Comparison of ENCODE assay signal across 19 cellular contexts in genomic region chr7:96786998-96787395, GRCh38.
A peak's percentile ranks its signal among the peaks of the same experiment; 100 is the strongest.
DNase-seq lines count a peak whose midpoint lies in the region; ATAC-seq and TF ChIP-seq lines count a peak whose summit lies in the region.
"Had no signal": no experiment of that assay in that cellular context is flagged by ENCODE, and none has a peak within 500 bp of the region (broad histone marks: within the 10 kb centered on the region; RNA-seq: fewer than 3 reads in every experiment).

No MANE protein-coding gene starts in this region.

- H3K36me3 Mint-ChIP-seq in GM23338 (ENCODE audit: low read depth) (no peaks in the 10 kb centered on the region), nephron (ENCODE audit: low read depth) (no peaks in the 10 kb centered on the region)

- intact Hi-C loops in spleen (cut with DNase I; ENCODE audit: low total_unique reads) = no loop called here

- no peak overlapping the region for H3K9ac ChIP-seq in NT2/D1 (ENCODE audit: insufficient read length, low read depth)
- H3K9ac ChIP-seq in iPS-18a (ENCODE audit: low read length) = no peak overlapping the region

- peaks cover 3% of the 10 kb centered on the region for H3K27me3 Mint-ChIP-seq in GM23338 (ENCODE audit: insufficient read depth, low read depth, poor library complexity)
- peaks cover 5% of the 10 kb centered on the region for H3K27me3 Mint-ChIP-seq in nephron (ENCODE audit: low read depth)
- H3K27me3 Mint-ChIP-seq: CD4-positive, alpha-beta T cell had no signal

- H3K4me1 Mint-ChIP-seq in GM23338 (peaks cover 31% of the 10 kb centered on the region), nephron (peaks cover 19% of the 10 kb centered on the region)

- no peak overlapping the region for H2AFZ ChIP-seq in GM23338

- no peak for TF ChIP-seq CTCF in GM23338 (conservative IDR thresholded peaks at IDR 0.05; ENCODE audit: low read depth in 2 of 2)
- TF ChIP-seq CTCF in nephron (IDR thresholded peaks at IDR 0.05; ENCODE audit: unreplicated experiment in 3 of 3) = no peak
- TF ChIP-seq CTCF in spleen (IDR thresholded peaks at IDR 0.05 in 8 of 11, conservative IDR thresholded peaks at IDR 0.05 in 3 of 11) = no peak

- H3K9me3 Mint-ChIP-seq in GM23338 (no peaks in the 10 kb centered on the region), nephron (no peaks in the 10 kb centered on the region)
- H3K9me3 Mint-ChIP-seq: CD4-positive, alpha-beta T cell had no signal

- peak overlapping the region; percentile 60 for H3K4me2 ChIP-seq in GM23338

- no peaks in the 10 kb centered on the region for H3K36me3 ChIP-seq in GM23338 (ENCODE audit: insufficient read depth)
- H3K36me3 ChIP-seq in NT2/D1 (ENCODE audit: insufficient read depth, insufficient read length, low read length) = no peaks in the 10 kb centered on the region
- H3K36me3 ChIP-seq in iPS-18a (ENCODE audit: control insufficient read depth, low read depth, low read length) = no peaks in the 10 kb centered on the region
- H3K36me3 ChIP-seq in spleen = no peaks in the 10 kb centered on the region
- H3K36me3 ChIP-seq: Peyer's patch had no signal

- no peaks in the 10 kb centered on the region for H3K27me3 ChIP-seq in GM23338 (ENCODE audit: insufficient read depth)
- H3K27me3 ChIP-seq in NT2/D1 (ENCODE audit: insufficient read depth, insufficient read length) = no peaks in the 10 kb centered on the region
- no peaks in the 10 kb centered on the region for H3K27me3 ChIP-seq in iPS-18a (ENCODE audit: control insufficient read depth, insufficient read depth, low read length)
- H3K27me3 ChIP-seq in spleen (replicated peaks in 1 of 7) = no peaks in the 10 kb centered on the region
- H3K27me3 ChIP-seq: Peyer's patch had no signal

- DNase-seq in GM23338 (ENCODE audit: low spot score) (peak; percentile 69), NT2/D1 (ENCODE audit: low read depth, low spot score) (peak; percentile 40), spleen (no peak), G401 (ENCODE audit: low spot score) (no peak), Ammon's horn (ENCODE audit: low spot score) (no peak)
- DNase-seq: Caco-2; CD4-positive, alpha-beta T cell; DMS153; GOT3; KG1; MV-4-11; NCI-H226; NCI-H524; Peyer's patch had no signal

- peak; percentile 90 for ATAC-seq in GM23338
- ATAC-seq in GM21717 (IDR thresholded peaks at IDR 0.05; ENCODE audit: unreplicated experiment) = no peak
- ATAC-seq: GM12878 had no signal

- no peak overlapping the region for H3K27ac ChIP-seq in GM23338 (ENCODE audit: low read depth)
- H3K27ac ChIP-seq in iPS-18a (ENCODE audit: low read length) = no peak overlapping the region
- no peak overlapping the region for H3K27ac ChIP-seq in spleen
- H3K27ac ChIP-seq: Peyer's patch, SK-N-MC had no signal

- in situ Hi-C loops in G401 (cut with HindIII; ENCODE audit: low sequenced_read_pairs) = no loop called here

- H3K4me3 ChIP-seq in GM23338 (0 out of 2 replicates have a peak overlapping the region, but pooled peaks have one; percentile 12), NT2/D1 (ENCODE audit: insufficient read length, low read depth) (no peak overlapping the region), iPS-18a (ENCODE audit: low read length) (peak overlapping the region; percentile 32), spleen (no peak overlapping the region)
- H3K4me3 ChIP-seq: GM12878, Peyer's patch, SK-N-MC had no signal

- no peaks in the 10 kb centered on the region for H3K79me2 ChIP-seq in GM23338 (replicated peaks; ENCODE audit: insufficient read depth)

- H3K9me3 ChIP-seq in NT2/D1 (ENCODE audit: insufficient read depth, low read length) (0 out of 2 replicates have a peak, but pooled peaks cover 8% of the 10 kb centered on the region), iPS-18a (ENCODE audit: control insufficient read depth, low read depth, low read length) (no peaks in the 10 kb centered on the region), spleen (no peaks in the 10 kb centered on the region)
- H3K9me3 ChIP-seq: Caco-2, Peyer's patch had no signal

- no peaks in the 10 kb centered on the region for H3K9me2 ChIP-seq in GM23338 (ENCODE audit: insufficient read depth)

- H3F3A ChIP-seq in GM23338 (replicated peaks; ENCODE audit: low read depth) = no peaks in the 10 kb centered on the region

- no peaks in the 10 kb centered on the region for H4K20me1 ChIP-seq in GM23338 (replicated peaks; ENCODE audit: insufficient read depth)

- no peak for TF ChIP-seq POLR2A in spleen (IDR thresholded peaks at IDR 0.05)

- H3K4me1 ChIP-seq in GM23338 (ENCODE audit: insufficient read depth) (peaks cover 16% of the 10 kb centered on the region), NT2/D1 (ENCODE audit: insufficient read depth, insufficient read length) (no peaks in the 10 kb centered on the region), iPS-18a (ENCODE audit: control insufficient read depth, low read depth, low read length) (peaks cover 36% of the 10 kb centered on the region), spleen (no peaks in the 10 kb centered on the region)
- H3K4me1 ChIP-seq: Caco-2, Peyer's patch had no signal

- H3K27ac Mint-ChIP-seq in GM23338 (peak overlapping the region; percentile 57; the same call in 1 of the 2 replicates), nephron (peak overlapping the region in 2 of 3 experiments; percentile 30 to 45)
- H3K27ac Mint-ChIP-seq: CD4-positive, alpha-beta T cell had no signal

- H3K4me3 Mint-ChIP-seq in GM23338 (peak overlapping the region; percentile 38; the same call in 2 of the 3 replicates), nephron (no peak overlapping the region)
- H3K4me3 Mint-ChIP-seq: CD4-positive, alpha-beta T cell had no signal

TF ChIP-seq in GM23338, 12 proteins besides CTCF, POLR2A, EP300 and RAD21:
- TF ChIP-seq, protein P1, sequence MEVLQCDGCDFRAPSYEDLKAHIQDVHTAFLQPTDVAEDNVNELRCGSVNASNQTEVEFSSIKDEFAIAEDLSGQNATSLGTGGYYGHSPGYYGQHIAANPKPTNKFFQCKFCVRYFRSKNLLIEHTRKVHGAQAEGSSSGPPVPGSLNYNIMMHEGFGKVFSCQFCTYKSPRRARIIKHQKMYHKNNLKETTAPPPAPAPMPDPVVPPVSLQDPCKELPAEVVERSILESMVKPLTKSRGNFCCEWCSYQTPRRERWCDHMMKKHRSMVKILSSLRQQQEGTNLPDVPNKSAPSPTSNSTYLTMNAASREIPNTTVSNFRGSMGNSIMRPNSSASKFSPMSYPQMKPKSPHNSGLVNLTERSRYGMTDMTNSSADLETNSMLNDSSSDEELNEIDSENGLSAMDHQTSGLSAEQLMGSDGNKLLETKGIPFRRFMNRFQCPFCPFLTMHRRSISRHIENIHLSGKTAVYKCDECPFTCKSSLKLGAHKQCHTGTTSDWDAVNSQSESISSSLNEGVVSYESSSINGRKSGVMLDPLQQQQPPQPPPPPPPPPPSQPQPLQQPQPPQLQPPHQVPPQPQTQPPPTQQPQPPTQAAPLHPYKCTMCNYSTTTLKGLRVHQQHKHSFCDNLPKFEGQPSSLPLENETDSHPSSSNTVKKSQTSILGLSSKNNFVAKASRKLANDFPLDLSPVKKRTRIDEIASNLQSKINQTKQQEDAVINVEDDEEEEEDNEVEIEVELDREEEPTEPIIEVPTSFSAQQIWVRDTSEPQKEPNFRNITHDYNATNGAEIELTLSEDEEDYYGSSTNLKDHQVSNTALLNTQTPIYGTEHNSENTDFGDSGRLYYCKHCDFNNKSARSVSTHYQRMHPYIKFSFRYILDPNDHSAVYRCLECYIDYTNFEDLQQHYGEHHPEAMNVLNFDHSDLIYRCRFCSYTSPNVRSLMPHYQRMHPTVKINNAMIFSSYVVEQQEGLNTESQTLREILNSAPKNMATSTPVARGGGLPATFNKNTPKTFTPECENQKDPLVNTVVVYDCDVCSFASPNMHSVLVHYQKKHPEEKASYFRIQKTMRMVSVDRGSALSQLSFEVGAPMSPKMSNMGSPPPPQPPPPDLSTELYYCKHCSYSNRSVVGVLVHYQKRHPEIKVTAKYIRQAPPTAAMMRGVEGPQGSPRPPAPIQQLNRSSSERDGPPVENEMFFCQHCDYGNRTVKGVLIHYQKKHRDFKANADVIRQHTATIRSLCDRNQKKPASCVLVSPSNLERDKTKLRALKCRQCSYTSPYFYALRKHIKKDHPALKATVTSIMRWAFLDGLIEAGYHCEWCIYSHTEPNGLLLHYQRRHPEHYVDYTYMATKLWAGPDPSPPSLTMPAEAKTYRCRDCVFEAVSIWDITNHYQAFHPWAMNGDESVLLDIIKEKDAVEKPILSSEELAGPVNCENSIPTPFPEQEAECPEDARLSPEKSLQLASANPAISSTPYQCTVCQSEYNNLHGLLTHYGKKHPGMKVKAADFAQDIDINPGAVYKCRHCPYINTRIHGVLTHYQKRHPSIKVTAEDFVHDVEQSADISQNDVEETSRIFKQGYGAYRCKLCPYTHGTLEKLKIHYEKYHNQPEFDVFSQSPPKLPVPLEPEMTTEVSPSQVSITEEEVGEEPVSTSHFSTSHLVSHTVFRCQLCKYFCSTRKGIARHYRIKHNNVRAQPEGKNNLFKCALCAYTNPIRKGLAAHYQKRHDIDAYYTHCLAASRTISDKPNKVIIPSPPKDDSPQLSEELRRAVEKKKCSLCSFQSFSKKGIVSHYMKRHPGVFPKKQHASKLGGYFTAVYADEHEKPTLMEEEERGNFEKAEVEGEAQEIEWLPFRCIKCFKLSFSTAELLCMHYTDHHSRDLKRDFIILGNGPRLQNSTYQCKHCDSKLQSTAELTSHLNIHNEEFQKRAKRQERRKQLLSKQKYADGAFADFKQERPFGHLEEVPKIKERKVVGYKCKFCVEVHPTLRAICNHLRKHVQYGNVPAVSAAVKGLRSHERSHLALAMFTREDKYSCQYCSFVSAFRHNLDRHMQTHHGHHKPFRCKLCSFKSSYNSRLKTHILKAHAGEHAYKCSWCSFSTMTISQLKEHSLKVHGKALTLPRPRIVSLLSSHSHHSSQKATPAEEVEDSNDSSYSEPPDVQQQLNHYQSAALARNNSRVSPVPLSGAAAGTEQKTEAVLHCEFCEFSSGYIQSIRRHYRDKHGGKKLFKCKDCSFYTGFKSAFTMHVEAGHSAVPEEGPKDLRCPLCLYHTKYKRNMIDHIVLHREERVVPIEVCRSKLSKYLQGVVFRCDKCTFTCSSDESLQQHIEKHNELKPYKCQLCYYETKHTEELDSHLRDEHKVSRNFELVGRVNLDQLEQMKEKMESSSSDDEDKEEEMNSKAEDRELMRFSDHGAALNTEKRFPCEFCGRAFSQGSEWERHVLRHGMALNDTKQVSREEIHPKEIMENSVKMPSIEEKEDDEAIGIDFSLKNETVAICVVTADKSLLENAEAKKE (CRISPR knock-in tag; IDR thresholded peaks at IDR 0.05) = peak; percentile 14; the same call in 1 of the 2 replicates
- TF ChIP-seq STAT1 (IDR thresholded peaks at IDR 0.05; ENCODE audit: unreplicated experiment) = no peak
TF ChIP-seq in GM23338: peak in this region for 1.

Comparison
In these comparisons a context has a peak if more than half of its experiments do, and no peak if none do; other contexts are left out.
1. DNase-seq: peak in GM23338 (single experiment) and NT2/D1 (single experiment); none in spleen (single experiment), G401 (single experiment) and Ammon's horn (single experiment).
2. H3K4me3 ChIP-seq: peak in GM23338 (single experiment) and iPS-18a (single experiment); none in NT2/D1 (single experiment) and spleen (0 of 8).